In genomic region chr10:22672594-22673392, GRCh38 we compare ENCODE assay signal across 17 cellular contexts. TPM values are rescaled to one million over a fixed set of nuclear protein-coding genes. Genes with fewer than 3 reads are reported as not detected.
DNase-seq lines count a peak whose midpoint lies in the region; ATAC-seq, FAIRE-seq and TF ChIP-seq lines count a peak whose summit lies in the region.
"Had no signal": no experiment of that assay in that cellular context is flagged by ENCODE, and none has a peak within 500 bp of the region (broad histone marks: within the 10 kb centered on the region; RNA-seq: fewer than 3 reads in every experiment).

No MANE protein-coding gene starts in this region.

- CTCF ChIA-PET in naive thymus-derived CD4-positive, alpha-beta T cell (lab: Charles Lee), result no interaction called here

- no peak for TF ChIP-seq POLR2A in GM12892 (IDR thresholded peaks at IDR 0.05; ENCODE audit: low read depth, low read length)

- no peaks in the 10 kb centered on the region for H3K27me3 ChIP-seq in naive thymus-derived CD4-positive, alpha-beta T cell (ENCODE audit: control insufficient read depth in 2 of 2, insufficient read depth in 2 of 2, low read length in 2 of 2)
- H3K27me3 ChIP-seq: BLaER1 treated with 17β-estradiol and CSF1 and Interleukin-3, amounts not matched to agents 10 nM and 100 nM; left lung; SJSA1 had no signal

- H3K4me3 ChIP-seq in naive thymus-derived CD4-positive, alpha-beta T cell (ENCODE audit: low read length), result no peak overlapping the region
- H3K4me3 ChIP-seq: BLaER1 treated with 17β-estradiol and CSF1 and Interleukin-3, amounts not matched to agents 10 nM and 100 nM; left lung; psoas muscle; SJSA1 had no signal

- no peaks in the 10 kb centered on the region for H3K27me3 Mint-ChIP-seq in activated naive CD8-positive, alpha-beta T cell treated with anti-CD3 and anti-CD28 coated beads, Interleukin-2, amount 10 ng/mL, durations not matched to agents 7 days and 5 days
- no peaks in the 10 kb centered on the region for H3K27me3 Mint-ChIP-seq in naive thymus-derived CD4-positive, alpha-beta T cell
- H3K27me3 Mint-ChIP-seq: dendritic cell treated with granulocyte-macrophage colony-stimulating factor and Interleukin-4, amounts not matched to agents 40 ng/mL and 50 ng/mL, for 4 days had no signal

- H3K4me1 ChIP-seq in naive thymus-derived CD4-positive, alpha-beta T cell (ENCODE audit: control insufficient read depth in 2 of 2, insufficient read depth in 2 of 2, low read length in 2 of 2), result peaks cover 80 to 86% of the 10 kb centered on the region in 2 donors
- H3K4me1 ChIP-seq: psoas muscle, SJSA1 had no signal

- H3K4me1 Mint-ChIP-seq in activated naive CD8-positive, alpha-beta T cell treated with anti-CD3 and anti-CD28 coated beads, Interleukin-2, amount 10 ng/mL, durations not matched to agents 7 days and 5 days, result peaks cover 75% of the 10 kb centered on the region
- peaks cover 64 to 100% (median 96%) of the 10 kb centered on the region in 7 donors for H3K4me1 Mint-ChIP-seq in naive thymus-derived CD4-positive, alpha-beta T cell

- H3K27ac Mint-ChIP-seq in activated naive CD8-positive, alpha-beta T cell treated with anti-CD3 and anti-CD28 coated beads, Interleukin-2, amount 10 ng/mL, durations not matched to agents 7 days and 5 days, result peak overlapping the region; percentile 54
- peak overlapping the region; percentile 25 to 95 (median 67) for H3K27ac Mint-ChIP-seq in naive thymus-derived CD4-positive, alpha-beta T cell
- H3K27ac Mint-ChIP-seq: dendritic cell treated with granulocyte-macrophage colony-stimulating factor and Interleukin-4, amounts not matched to agents 40 ng/mL and 50 ng/mL, for 4 days had no signal

- intact Hi-C loops in naive thymus-derived CD4-positive, alpha-beta T cell (cut with micrococcal nuclease), result no loop called here

- H3K9me3 ChIP-seq in naive thymus-derived CD4-positive, alpha-beta T cell (ENCODE audit: control insufficient read depth in 2 of 3, low read length in 3 of 3), result no peaks in the 10 kb centered on the region
- H3K9me3 ChIP-seq: BLaER1 treated with 17β-estradiol and CSF1 and Interleukin-3, amounts not matched to agents 10 nM and 100 nM; left lung; psoas muscle; SJSA1 had no signal

- peak; percentile 73 for FAIRE-seq in GM12892 (lab: Jason Lieb, UNC)
- FAIRE-seq: GM12891 had no signal

- no peaks in the 10 kb centered on the region for H3K36me3 ChIP-seq in naive thymus-derived CD4-positive, alpha-beta T cell (ENCODE audit: control insufficient read depth in 2 of 3, insufficient read depth in 3 of 3, low read length in 3 of 3)
- H3K36me3 ChIP-seq: left lung, SJSA1 had no signal

- H3K36me3 Mint-ChIP-seq in activated naive CD8-positive, alpha-beta T cell treated with anti-CD3 and anti-CD28 coated beads, Interleukin-2, amount 10 ng/mL, durations not matched to agents 7 days and 5 days, result peaks cover 18% of the 10 kb centered on the region
- peaks cover 0 to 16% (median 5%) of the 10 kb centered on the region in 5 donors for H3K36me3 Mint-ChIP-seq in naive thymus-derived CD4-positive, alpha-beta T cell

- DNase-seq in GM12892 (ENCODE audit: insufficient read length) (no peak), OCI-M1 (lab: John Stamatoyannopoulos, UW) (peak; percentile 61), NCI-H146 (lab: John Stamatoyannopoulos, UW) (no peak), kidney tubule cell (ENCODE audit: low spot score) (no peak)
- no peak for DNase-seq in activated naive CD8-positive, alpha-beta T cell treated with anti-CD3 and anti-CD28 coated beads, Interleukin-2, amount 10 ng/mL, durations not matched to agents 7 days and 5 days
- no peak for DNase-seq in naive thymus-derived CD4-positive, alpha-beta T cell
- DNase-seq: aorta; hypothalamus; Kasumi-1; left lung; psoas muscle; stimulated activated CD4-positive, alpha-beta T cell treated with anti-CD3 and anti-CD28 coated beads, Interleukin-12 subunit alpha, Interleukin-12 subunit beta, amount 100 ng/mL, for 4 hours had no signal

- POLR2A ChIA-PET in activated naive CD8-positive, alpha-beta T cell treated with anti-CD3 and anti-CD28 coated beads, Interleukin-2, amount 10 ng/mL, durations not matched to agents 7 days and 5 days (lab: Charles Lee), result no interaction called here
- POLR2A ChIA-PET in naive thymus-derived CD4-positive, alpha-beta T cell (lab: Charles Lee), result interaction anchor here (7.3 kb wide), 1 partner anchor 16 kb away, joined by 97 read pairs; no protein-coding TSS in a partner anchor

- no peaks in the 10 kb centered on the region for H3K9me3 Mint-ChIP-seq in activated naive CD8-positive, alpha-beta T cell treated with anti-CD3 and anti-CD28 coated beads, Interleukin-2, amount 10 ng/mL, durations not matched to agents 7 days and 5 days
- no peaks in the 10 kb centered on the region for H3K9me3 Mint-ChIP-seq in naive thymus-derived CD4-positive, alpha-beta T cell
- H3K9me3 Mint-ChIP-seq: dendritic cell treated with granulocyte-macrophage colony-stimulating factor and Interleukin-4, amounts not matched to agents 40 ng/mL and 50 ng/mL, for 4 days had no signal

- ATAC-seq in activated naive CD8-positive, alpha-beta T cell treated with anti-CD3 and anti-CD28 coated beads, Interleukin-2, amount 10 ng/mL, durations not matched to agents 7 days and 5 days (ENCODE audit: low read depth), result no peak
- ATAC-seq in naive thymus-derived CD4-positive, alpha-beta T cell, result no peak
- ATAC-seq in GM18868 (IDR thresholded peaks at IDR 0.05; ENCODE audit: unreplicated experiment), result no peak
- ATAC-seq: left lung, psoas muscle had no signal

- peak overlapping the region; percentile 4 for H3K27ac ChIP-seq in naive thymus-derived CD4-positive, alpha-beta T cell (ENCODE audit: low read depth, low read length)
- H3K27ac ChIP-seq: BLaER1 treated with 17β-estradiol and CSF1 and Interleukin-3, amounts not matched to agents 10 nM and 100 nM; left lung; psoas muscle; SJSA1 had no signal

- H3K4me3 Mint-ChIP-seq in activated naive CD8-positive, alpha-beta T cell treated with anti-CD3 and anti-CD28 coated beads, Interleukin-2, amount 10 ng/mL, durations not matched to agents 7 days and 5 days, result peak overlapping the region; percentile 52
- H3K4me3 Mint-ChIP-seq in naive thymus-derived CD4-positive, alpha-beta T cell, result peak overlapping the region; percentile 19 to 68 (median 53)
- H3K4me3 Mint-ChIP-seq: dendritic cell treated with granulocyte-macrophage colony-stimulating factor and Interleukin-4, amounts not matched to agents 40 ng/mL and 50 ng/mL, for 4 days had no signal

RNA-seq across cellular contexts. Expression of gene PIP4K2A, which starts 41.6 kb away (rescaled TPM):
- 66.0 TPM for polyA plus RNA-seq in GM12892 (2012; ENCODE audit: missing spikeins)
- total RNA-seq in activated naive CD8-positive, alpha-beta T cell treated with anti-CD3 and anti-CD28 coated beads, Interleukin-2, amount 10 ng/mL, durations not matched to agents 7 days and 5 days, result 100 to 1,000 TPM; 179 to 199 TPM
- 100 to 1,000 TPM; 110 to 152 (median 140) TPM for total RNA-seq in naive thymus-derived CD4-positive, alpha-beta T cell
- polyA plus RNA-seq in naive thymus-derived CD4-positive, alpha-beta T cell, result 10 to 100 TPM; 40.9 to 43.5 TPM
